Comparison of ENCODE assay signal across 19 cellular contexts in the genomic region with DNA sequence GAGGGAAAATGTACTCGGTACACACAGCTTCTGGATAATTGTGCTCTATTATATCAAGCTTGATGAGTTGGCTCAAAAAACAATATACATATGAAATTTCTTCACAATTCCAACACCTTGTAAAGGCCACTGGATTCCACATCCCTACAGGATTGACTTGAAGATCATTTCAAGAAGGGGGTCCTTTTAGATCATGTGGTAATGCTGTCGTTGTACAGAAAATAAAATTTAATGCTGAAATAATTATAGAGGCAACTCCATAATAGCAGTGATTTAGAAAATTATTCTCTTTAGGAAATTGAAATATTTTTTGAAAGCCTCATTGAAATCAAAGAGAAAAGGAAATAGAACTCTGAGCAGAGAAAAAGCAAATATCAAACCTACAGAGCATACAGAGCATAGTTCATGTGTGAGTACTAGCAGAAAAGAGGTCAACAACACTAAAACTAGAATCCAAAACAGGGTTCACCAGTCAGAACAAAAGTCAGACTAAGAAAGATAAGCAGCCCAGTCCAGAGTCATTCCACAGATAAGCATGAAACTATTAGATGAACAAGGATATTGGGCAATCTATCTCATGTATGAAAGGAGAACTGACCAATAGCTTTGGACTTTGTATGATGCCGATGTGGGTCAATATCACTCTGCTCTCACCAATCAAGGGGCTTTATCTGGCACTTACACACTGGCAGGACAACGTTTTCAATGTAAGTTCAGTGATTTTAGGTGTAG.
"Had no signal": no experiment of that assay in that cellular context is flagged by ENCODE, and none has a peak within 500 bp of the region (broad histone marks: within the 10 kb centered on the region; RNA-seq: fewer than 3 reads in every experiment).

No MANE protein-coding gene starts in this region.

- DNase-seq: activated CD4-positive, alpha-beta T cell treated with anti-CD3 and anti-CD28 coated beads, Interleukin-2, amount 50 U/mL, for 1 hour; activated CD4-positive, CD25-positive, alpha-beta regulatory T cell treated with anti-CD3 and anti-CD28 coated beads, Interleukin-2, amount 50 U/mL, for 72 hours; activated CD8-positive, alpha-beta memory T cell treated with anti-CD3 and anti-CD28 coated beads, Interleukin-2, amount 50 U/mL, for 4 hours; activated gamma-delta T cell; activated T-cell treated with anti-CD3 and anti-CD28 coated beads, Interleukin-2, amount 50 U/mL, for 72 hours; effector CD4-positive, alpha-beta T cell; left colon; midbrain; sigmoid colon; spleen; stimulated activated CD4-positive, alpha-beta T cell treated with anti-CD3 and anti-CD28 coated beads, Interleukin-4, amount 100 ng/mL, for 4 hours; stimulated activated naive B cell treated with anti-CD40 and anti-IgM and Interleukin-4, amounts not matched to agents 10 μg/mL and 1 μg/mL and 100 μg/mL, for 72 hours; T-helper 1 cell; T-helper 9 cell; upper lobe of right lung had no signal

- H3K27ac Mint-ChIP-seq: activated naive CD4-positive, alpha-beta T cell treated with anti-CD3 and anti-CD28 coated beads, Interleukin-2, amount 50 U/mL, for 24 hours; activated T-cell treated with anti-CD3 and anti-CD28 coated beads, Interleukin-2, amount 50 U/mL, for 72 hours; nephron; stimulated activated naive B cell treated with anti-CD40 and anti-IgM and Interleukin-4, amounts not matched to agents 10 μg/mL and 1 μg/mL and 100 μg/mL, for 72 hours had no signal

- H2AFZ ChIP-seq: parathyroid adenoma had no signal

- H3K36me3 Mint-ChIP-seq: activated naive CD4-positive, alpha-beta T cell treated with anti-CD3 and anti-CD28 coated beads, Interleukin-2, amount 50 U/mL, for 24 hours; stimulated activated naive B cell treated with anti-CD40 and anti-IgM and Interleukin-4, amounts not matched to agents 10 μg/mL and 1 μg/mL and 100 μg/mL, for 72 hours had no signal

- H3K4me3 ChIP-seq: sigmoid colon, spleen, thoracic aorta, upper lobe of right lung had no signal

- H3K79me2 ChIP-seq: parathyroid adenoma had no signal

- H3K27ac ChIP-seq: parathyroid adenoma, sigmoid colon, spleen, thoracic aorta, upper lobe of right lung had no signal

- H3K4me1 Mint-ChIP-seq: activated naive CD4-positive, alpha-beta T cell treated with anti-CD3 and anti-CD28 coated beads, Interleukin-2, amount 50 U/mL, for 24 hours; nephron; stimulated activated naive B cell treated with anti-CD40 and anti-IgM and Interleukin-4, amounts not matched to agents 10 μg/mL and 1 μg/mL and 100 μg/mL, for 72 hours had no signal

- H3K27me3 Mint-ChIP-seq: stimulated activated naive B cell treated with anti-CD40 and anti-IgM and Interleukin-4, amounts not matched to agents 10 μg/mL and 1 μg/mL and 100 μg/mL, for 72 hours had no signal

- H3K4me1 ChIP-seq: parathyroid adenoma, sigmoid colon, spleen, upper lobe of right lung had no signal

- H3K27me3 ChIP-seq: sigmoid colon, spleen, upper lobe of right lung had no signal

- H3K9ac ChIP-seq: parathyroid adenoma had no signal

- H3K4me3 Mint-ChIP-seq: activated naive CD4-positive, alpha-beta T cell treated with anti-CD3 and anti-CD28 coated beads, Interleukin-2, amount 50 U/mL, for 24 hours; activated T-cell treated with anti-CD3 and anti-CD28 coated beads, Interleukin-2, amount 50 U/mL, for 72 hours; nephron; stimulated activated naive B cell treated with anti-CD40 and anti-IgM and Interleukin-4, amounts not matched to agents 10 μg/mL and 1 μg/mL and 100 μg/mL, for 72 hours had no signal

- H3K9me3 ChIP-seq: thoracic aorta, upper lobe of right lung had no signal

- H3K36me3 ChIP-seq: sigmoid colon, spleen, thoracic aorta, upper lobe of right lung had no signal

- H3K9me3 Mint-ChIP-seq: activated naive CD4-positive, alpha-beta T cell treated with anti-CD3 and anti-CD28 coated beads, Interleukin-2, amount 50 U/mL, for 24 hours had no signal
